In the genomic region with DNA sequence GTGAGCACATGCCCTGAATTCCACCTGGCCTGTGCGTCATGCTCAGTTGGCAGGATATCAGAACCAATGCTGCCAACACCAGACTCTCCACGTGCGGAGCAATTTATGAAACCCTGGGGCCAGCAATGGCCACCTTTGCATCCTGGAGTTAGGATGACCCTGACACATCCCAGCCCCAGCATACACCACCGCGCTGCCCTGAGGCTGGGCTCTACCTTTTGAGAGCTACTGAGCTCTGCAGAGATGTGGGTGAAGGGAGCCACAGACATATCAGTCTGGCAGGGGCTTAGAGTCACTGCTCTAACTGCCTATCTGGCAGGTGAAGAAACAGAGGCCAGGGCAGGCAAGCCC, we compare ENCODE assay signal across 11 cellular contexts. TPM values are rescaled to one million over a fixed set of nuclear protein-coding genes. Genes with fewer than 3 reads are reported as not detected.
DNase-seq lines count a peak whose midpoint lies in the region; ATAC-seq, FAIRE-seq and TF ChIP-seq lines count a peak whose summit lies in the region.
"Had no signal": no experiment of that assay in that cellular context is flagged by ENCODE, and none has a peak within 500 bp of the region (broad histone marks: within the 10 kb centered on the region; RNA-seq: fewer than 3 reads in every experiment).

No MANE protein-coding gene starts in this region.

- H4K20me1 ChIP-seq in GM12878 (ENCODE audit: control insufficient read depth, insufficient read depth) = no peaks in the 10 kb centered on the region

- no peaks in the 10 kb centered on the region; the same call in 1 of the 2 replicates for H3K79me2 ChIP-seq in GM12878 (ENCODE audit: control insufficient read depth, insufficient read depth, low read length)

- peak overlapping the region; percentile 93 for H3K4me2 ChIP-seq in GM12878 (ENCODE audit: control insufficient read depth, insufficient read depth)

- peaks cover 57% of the 10 kb centered on the region for H3K4me1 ChIP-seq in GM12878 (ENCODE audit: control insufficient read depth, insufficient read depth, low read length)

- no peak for TF ChIP-seq EP300 in GM12878 (IDR thresholded peaks at IDR 0.05; ENCODE audit: borderline replicate concordance in 1 of 2, control insufficient read depth in 1 of 2, low read depth in 2 of 2, low read length in 2 of 2)

- TF ChIP-seq RAD21 in GM12878 (IDR thresholded peaks at IDR 0.05; ENCODE audit: insufficient read depth, low read depth, low read length) = no peak

- no peaks in the 10 kb centered on the region for H3K27me3 ChIP-seq in GM12878 (replicated peaks in 1 of 2; ENCODE audit: control insufficient read depth in 2 of 2, insufficient read depth in 2 of 2, low read length in 1 of 2)

- H3K9me3 ChIP-seq in GM12878 (replicated peaks; ENCODE audit: control insufficient read depth, insufficient read depth, low read length) = no peaks in the 10 kb centered on the region

- BruUV-seq in GM12878 (replicated peaks; lab: Mats Ljungman, UMichigan) = no TSS peak

- no peak for TF ChIP-seq POLR2A in GM12878 (IDR thresholded peaks at IDR 0.05; ENCODE audit: low read depth, low read length)

- no peak overlapping the region for H3K4me3 ChIP-seq in GM12878

- ATAC-seq in GM12878 (peak; percentile 1), naive B cell (ENCODE audit: low read depth in 2 of 2) (no peak)

- no peak for TF ChIP-seq CTCF in C4-2B (conservative IDR thresholded peaks at IDR 0.05)
- no peak for TF ChIP-seq CTCF in GM12878 (IDR thresholded peaks at IDR 0.05 in 2 of 3, conservative IDR thresholded peaks at IDR 0.05 in 1 of 3; ENCODE audit: control insufficient read depth in 2 of 3, extremely low read depth in 1 of 3, insufficient read depth in 1 of 3, low read depth in 3 of 3, low read length in 3 of 3)

- WGBS in GM12878 (ENCODE audit: insufficient coverage, insufficient replicate concordance, low lambda C conversion rate, missing lambda C conversion rate) = 87% methylated on average over 5 of the region's 5 CpGs

- H3K27ac ChIP-seq in C4-2B (peak overlapping the region; percentile 76), GM12878 (ENCODE audit: control insufficient read depth, insufficient read depth) (peak overlapping the region; percentile 98)

- no peak overlapping the region for H3K9ac ChIP-seq in GM12878 (ENCODE audit: control insufficient read depth, insufficient read depth, low read length)

- FAIRE-seq in GM12878 (lab: Jason Lieb, UNC) = no peak
- FAIRE-seq: RCC 7860 had no signal

- RAD21 ChIA-PET in GM12878 (lab: Charles Lee; ENCODE audit: unreplicated experiment) = interaction anchor here (1.0 to 8.3 kb wide), 3 partner anchors 11 to 42 kb away, joined by 3 to 118 read pairs (median 57); partner anchors contain the start of gene SYPL1

- H2AFZ ChIP-seq in GM12878 (ENCODE audit: control insufficient read depth, low read depth, low read length) = no peak overlapping the region

- H3K9me3 Mint-ChIP-seq in naive B cell = no peaks in the 10 kb centered on the region

- peak; percentile 68 for DNase-seq in NCI-H1105 treated with DMSO at 0.1 percent for 48 hours (lab: John Stamatoyannopoulos, UW)
- DNase-seq in GM12878 (ENCODE audit: low read depth, low spot score) = no peak
- DNase-seq in naive B cell = no peak
- DNase-seq in GM19240 (ENCODE audit: insufficient read length, low spot score) = no peak
- DNase-seq in NOMO-1 (lab: John Stamatoyannopoulos, UW; ENCODE audit: unreplicated experiment in 2 of 2) = no peak
- DNase-seq in nucleus accumbens (lab: John Stamatoyannopoulos, UW) = no peak
- DNase-seq in COLO668 (lab: John Stamatoyannopoulos, UW; ENCODE audit: unreplicated experiment) = no peak
- DNase-seq: activated CD4-positive, alpha-beta T cell treated with anti-CD3 and anti-CD28 coated beads for 1 hour had no signal

- H3K4me3 Mint-ChIP-seq in naive B cell = peak overlapping the region in 7 of 8 donors; percentile 74 to 92 (median 86)

- no peaks in the 10 kb centered on the region for H3K36me3 Mint-ChIP-seq in naive B cell
- H3K36me3 Mint-ChIP-seq: activated naive CD8-positive, alpha-beta T cell had no signal

- POLR2A ChIA-PET in GM12878 (lab: Charles Lee) = interaction anchor here (0.6 to 5.1 kb wide), 5 partner anchors 11 to 1265 kb away, joined by 3 to 56 read pairs (median 20); partner anchors contain the start of gene SYPL1

- CTCF ChIA-PET in GM12878 (lab: Yijun Ruan, JAX) = interaction anchor here (3.3 to 5.7 kb wide), 5 partner anchors 9 to 84 kb away, joined by 11 to 67 read pairs (median 27); no protein-coding TSS in a partner anchor

- H3K27me3 Mint-ChIP-seq in naive B cell = no peaks in the 10 kb centered on the region
- H3K27me3 Mint-ChIP-seq: activated naive CD8-positive, alpha-beta T cell had no signal

- in situ Hi-C loops in GM12878 (cut with MboI) = no loop called here

- peak overlapping the region; percentile 98 to 100 (median 100) for H3K27ac Mint-ChIP-seq in naive B cell

- H3K4me1 Mint-ChIP-seq in naive B cell = peaks cover 72 to 99% (median 94%) of the 10 kb centered on the region in 3 donors

- intact Hi-C loops in GM12878 (cut with micrococcal nuclease; ENCODE audit: unreplicated experiment) = no loop called here

- SMC1A ChIA-PET in GM12878 (lab: Charles Lee; ENCODE audit: uncharacterized antibody, unreplicated experiment) = interaction anchor here (1.1 to 10.3 kb wide), 6 partner anchors 11 to 90 kb away, joined by 3 to 164 read pairs (median 74); partner anchors contain the start of gene SYPL1

- H3K36me3 ChIP-seq in GM12878 (ENCODE audit: control insufficient read depth in 2 of 2, insufficient read depth in 2 of 2, low read length in 1 of 2) = no peaks in the 10 kb centered on the region

TF ChIP-seq in GM12878, 131 proteins besides CTCF, POLR2A, EP300 and RAD21:
- TF ChIP-seq, protein P1, sequence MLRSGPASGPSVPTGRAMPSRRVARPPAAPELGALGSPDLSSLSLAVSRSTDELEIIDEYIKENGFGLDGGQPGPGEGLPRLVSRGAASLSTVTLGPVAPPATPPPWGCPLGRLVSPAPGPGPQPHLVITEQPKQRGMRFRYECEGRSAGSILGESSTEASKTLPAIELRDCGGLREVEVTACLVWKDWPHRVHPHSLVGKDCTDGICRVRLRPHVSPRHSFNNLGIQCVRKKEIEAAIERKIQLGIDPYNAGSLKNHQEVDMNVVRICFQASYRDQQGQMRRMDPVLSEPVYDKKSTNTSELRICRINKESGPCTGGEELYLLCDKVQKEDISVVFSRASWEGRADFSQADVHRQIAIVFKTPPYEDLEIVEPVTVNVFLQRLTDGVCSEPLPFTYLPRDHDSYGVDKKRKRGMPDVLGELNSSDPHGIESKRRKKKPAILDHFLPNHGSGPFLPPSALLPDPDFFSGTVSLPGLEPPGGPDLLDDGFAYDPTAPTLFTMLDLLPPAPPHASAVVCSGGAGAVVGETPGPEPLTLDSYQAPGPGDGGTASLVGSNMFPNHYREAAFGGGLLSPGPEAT (IDR thresholded peaks at IDR 0.05; ENCODE audit: low read depth) = no peak

RNA-seq across cellular contexts. Expression of gene SYPL1, which starts 41.9 kb away (rescaled TPM):
- total RNA-seq in GM12878 (2013; cell fraction: nucleolus; rRNA removed) = 43.4 and 44.9 TPM in 2 replicates
- total RNA-seq in GM12878 (2014; rRNA removed) (34.5 and 41.2 TPM in 2 replicates), GM12878 (2014; rRNA removed; fragmentation: Illumina TruSeq; extraction: Trizol) (43.5 and 44.3 TPM in 2 replicates), GM12878 (2021) (63.5 and 69.1 TPM in 2 replicates)
- 23.9 TPM for polyA plus RNA-seq in GM12878 (2011; ENCODE audit: low read depth)
- polyA plus RNA-seq in GM12878 (2011; rRNA removed) (97.0 and 138 TPM in 2 replicates), GM12878 (2014; fragmentation: Illumina TruSeq; extraction: Trizol) (78.4 and 104 TPM in 2 replicates), GM12878 (2014; fragmentation: Nextera tagmentation; extraction: Ambion mirVana) (100 to 1,000 TPM; 109 to 177 TPM), GM12878 (2014; rRNA removed) (46.1 and 56.9 TPM in 2 replicates), GM12878 (2016; fragmentation: Nextera tagmentation; extraction: Ambion mirVana) (100 to 1,000 TPM in 1 of 2 experiments, 10 to 100 TPM in 1; 96.2 to 103 TPM), naive B cell (ENCODE audit: low read depth in 6 of 6) (100 to 1,000 TPM; 234 to 353 (median 246) TPM)
- polyA plus RNA-seq in GM12878 (2011; cell fraction: cytosol; rRNA removed) = 50.4 and 71.4 TPM in 2 replicates
- 22.1 and 24.2 TPM in 2 replicates for polyA plus RNA-seq in GM12878 (2011; cell fraction: nucleus; rRNA removed)
- 46.9 and 54.4 TPM in 2 replicates for polyA plus RNA-seq in GM12878 (2012)
- polyA minus RNA-seq in GM12878 (2011; rRNA and poly(A)+ RNA removed) = 105 and 152 TPM in 2 replicates
- polyA minus RNA-seq in GM12878 (2011; cell fraction: cytosol; rRNA and poly(A)+ RNA removed) = 36.2 and 36.9 TPM in 2 replicates
- polyA minus RNA-seq in GM12878 (2011; cell fraction: nucleus; rRNA and poly(A)+ RNA removed) = 22.6 and 37.8 TPM in 2 replicates
